16 cellular contexts compared by ENCODE assay signal in genomic region chr15:55673287-55673686, GRCh38.
DNase-seq lines count a peak whose midpoint lies in the region; ATAC-seq and TF ChIP-seq lines count a peak whose summit lies in the region.
"Had no signal": no experiment of that assay in that cellular context is flagged by ENCODE, and none has a peak within 500 bp of the region (broad histone marks: within the 10 kb centered on the region; RNA-seq: fewer than 3 reads in every experiment).

No MANE protein-coding gene starts in this region.

- TF ChIP-seq POLR2A in upper lobe of left lung (IDR thresholded peaks at IDR 0.05), result no peak

- H3F3A ChIP-seq in neural progenitor cell (ENCODE audit: low read depth), result peaks cover 42% of the 10 kb centered on the region

- no peak for TF ChIP-seq CTCF in endodermal cell (conservative IDR thresholded peaks at IDR 0.05)
- TF ChIP-seq CTCF in neural progenitor cell (IDR thresholded peaks at IDR 0.05), result no peak
- TF ChIP-seq CTCF in upper lobe of left lung (IDR thresholded peaks at IDR 0.05), result no peak

- no peak overlapping the region for H3K4me2 ChIP-seq in neural progenitor cell
- H3K4me2 ChIP-seq: BLaER1 had no signal

- H3K27me3 ChIP-seq in endodermal cell (ENCODE audit: control insufficient read depth, insufficient read depth, low read length, poor library complexity, severe bottlenecking) (no peaks in the 10 kb centered on the region), neural progenitor cell (no peaks in the 10 kb centered on the region), upper lobe of left lung (no peaks in the 10 kb centered on the region)
- H3K27me3 ChIP-seq: BLaER1 had no signal

- no peak overlapping the region for H2AFZ ChIP-seq in neural progenitor cell (replicated peaks)
- H2AFZ ChIP-seq: GM23248 had no signal

- WGBS in endodermal cell (ENCODE audit: insufficient coverage in 1 of 2, insufficient read length in 1 of 2), 2 experiments, result 90 to 97% methylated on average over 10 of the region's 10 CpGs
- WGBS in upper lobe of left lung, 2 donors, result 91 to 93% methylated on average over 10 of the region's 10 CpGs

- peaks cover 43% of the 10 kb centered on the region for H3K27me3 Mint-ChIP-seq in activated CD4-positive, alpha-beta T cell treated with anti-CD3 and anti-CD28 coated beads, Interleukin-2, amount 10 ng/mL, durations not matched to agents 24 days and 14 days
- H3K27me3 Mint-ChIP-seq in endodermal cell (ENCODE audit: insufficient read depth) (peaks cover 4% of the 10 kb centered on the region), neural progenitor cell (ENCODE audit: insufficient read depth, low read depth) (no peaks in the 10 kb centered on the region)
- peaks cover 18% of the 10 kb centered on the region for H3K27me3 Mint-ChIP-seq in activated T-cell treated with anti-CD3 and anti-CD28 coated beads, Interleukin-2, amount 50 U/mL, for 24 hours

- TF ChIP-seq EP300 in upper lobe of left lung (IDR thresholded peaks at IDR 0.05), result no peak

- H3K4me1 ChIP-seq in endodermal cell (ENCODE audit: control insufficient read depth, insufficient read depth, low read length) (no peaks in the 10 kb centered on the region), neural progenitor cell (peaks cover 57% of the 10 kb centered on the region), upper lobe of left lung (no peaks in the 10 kb centered on the region)
- H3K4me1 ChIP-seq: BLaER1 had no signal

- H3K27ac ChIP-seq in endodermal cell (ENCODE audit: low read depth, low read length), result no peak overlapping the region
- no peak overlapping the region for H3K27ac ChIP-seq in neural progenitor cell
- no peak overlapping the region for H3K27ac ChIP-seq in upper lobe of left lung
- H3K27ac ChIP-seq: BLaER1, GM23248 had no signal

- intact Hi-C loops in activated CD4-positive, alpha-beta T cell treated with anti-CD3 and anti-CD28 coated beads, Interleukin-2, amount 10 ng/mL, durations not matched to agents 24 days and 14 days (cut with micrococcal nuclease), result no loop called here

- peaks cover 65% of the 10 kb centered on the region for H3K79me2 ChIP-seq in neural progenitor cell (ENCODE audit: low read depth)

- H3K9ac ChIP-seq in endodermal cell (ENCODE audit: extremely low read depth, low read length, poor library complexity, severe bottlenecking) (no peak overlapping the region), neural progenitor cell (no peak overlapping the region)
- H3K9ac ChIP-seq: BLaER1, GM23248 had no signal

- H3K4me3 ChIP-seq in endodermal cell (ENCODE audit: low read length), result no peak overlapping the region
- no peak overlapping the region for H3K4me3 ChIP-seq in neural progenitor cell
- no peak overlapping the region for H3K4me3 ChIP-seq in upper lobe of left lung
- H3K4me3 ChIP-seq: BLaER1, GM23248 had no signal

- H3K36me3 Mint-ChIP-seq in activated CD4-positive, alpha-beta T cell treated with anti-CD3 and anti-CD28 coated beads, Interleukin-2, amount 10 ng/mL, durations not matched to agents 24 days and 14 days (ENCODE audit: low read depth), result no peaks in the 10 kb centered on the region
- H3K36me3 Mint-ChIP-seq in endodermal cell (ENCODE audit: low read depth) (no peaks in the 10 kb centered on the region), neural progenitor cell (peaks cover 24% of the 10 kb centered on the region)
- no peaks in the 10 kb centered on the region for H3K36me3 Mint-ChIP-seq in activated T-cell treated with anti-CD3 and anti-CD28 coated beads, Interleukin-2, amount 50 U/mL, for 24 hours (ENCODE audit: low read depth)
- H3K36me3 Mint-ChIP-seq: CD14-positive monocyte; CD4-positive, alpha-beta memory T cell had no signal

- H3K9me3 ChIP-seq in endodermal cell (ENCODE audit: control insufficient read depth, low read length), result no peaks in the 10 kb centered on the region
- H3K9me3 ChIP-seq in neural progenitor cell (ENCODE audit: low read depth), result no peaks in the 10 kb centered on the region
- H3K9me3 ChIP-seq in upper lobe of left lung, result no peaks in the 10 kb centered on the region
- H3K9me3 ChIP-seq: BLaER1 had no signal

- peak; percentile 43 for DNase-seq in activated CD4-positive, alpha-beta T cell treated with anti-CD3 and anti-CD28 coated beads, Interleukin-2, amount 10 ng/mL, durations not matched to agents 24 days and 14 days
- DNase-seq in activated CD4-positive, alpha-beta T cell treated with anti-CD3 and anti-CD28 coated beads, Interleukin-2, amount 50 U/mL, for 48 hours, result no peak
- peak; percentile 55 for DNase-seq in endodermal cell
- no peak for DNase-seq in neural progenitor cell (ENCODE audit: low spot score)
- no peak for DNase-seq in upper lobe of left lung
- no peak for DNase-seq in activated T-cell treated with anti-CD3 and anti-CD28 coated beads, Interleukin-2, amount 50 U/mL, for 24 hours
- DNase-seq in NCI-H1436 (lab: John Stamatoyannopoulos, UW), result no peak
- DNase-seq: 8988T; CD4-positive, alpha-beta memory T cell; DMS153; DMS79; GDM1; GM23248; HCEC 1CT had no signal

- no peaks in the 10 kb centered on the region for H3K36me3 ChIP-seq in endodermal cell (ENCODE audit: control insufficient read depth, insufficient read depth, low read length)
- peaks cover 47% of the 10 kb centered on the region for H3K36me3 ChIP-seq in neural progenitor cell
- H3K36me3 ChIP-seq in upper lobe of left lung, result no peaks in the 10 kb centered on the region
- H3K36me3 ChIP-seq: BLaER1 had no signal

- H3K4me1 Mint-ChIP-seq in activated CD4-positive, alpha-beta T cell treated with anti-CD3 and anti-CD28 coated beads, Interleukin-2, amount 10 ng/mL, durations not matched to agents 24 days and 14 days, result no peaks in the 10 kb centered on the region
- peaks cover 9% of the 10 kb centered on the region for H3K4me1 Mint-ChIP-seq in endodermal cell
- peaks cover 89% of the 10 kb centered on the region for H3K4me1 Mint-ChIP-seq in neural progenitor cell
- no peaks in the 10 kb centered on the region for H3K4me1 Mint-ChIP-seq in activated T-cell treated with anti-CD3 and anti-CD28 coated beads, Interleukin-2, amount 50 U/mL, for 24 hours (ENCODE audit: low read depth)
- H3K4me1 Mint-ChIP-seq: CD14-positive monocyte; CD4-positive, alpha-beta memory T cell had no signal

- H3K27ac Mint-ChIP-seq in activated CD4-positive, alpha-beta T cell treated with anti-CD3 and anti-CD28 coated beads, Interleukin-2, amount 10 ng/mL, durations not matched to agents 24 days and 14 days, result no peak overlapping the region
- no peak overlapping the region for H3K27ac Mint-ChIP-seq in endodermal cell
- H3K27ac Mint-ChIP-seq in neural progenitor cell, result peak overlapping the region; percentile 88
- no peak overlapping the region for H3K27ac Mint-ChIP-seq in activated T-cell treated with anti-CD3 and anti-CD28 coated beads, Interleukin-2, amount 50 U/mL, for 24 hours
- H3K27ac Mint-ChIP-seq: CD14-positive monocyte; CD4-positive, alpha-beta memory T cell had no signal

- peaks cover 59% of the 10 kb centered on the region for H4K20me1 ChIP-seq in neural progenitor cell (ENCODE audit: low read depth)
- H4K20me1 ChIP-seq: BLaER1 had no signal

- no peak overlapping the region for H3K4me3 Mint-ChIP-seq in activated CD4-positive, alpha-beta T cell treated with anti-CD3 and anti-CD28 coated beads, Interleukin-2, amount 10 ng/mL, durations not matched to agents 24 days and 14 days
- H3K4me3 Mint-ChIP-seq in endodermal cell, result no peak overlapping the region
- no peak overlapping the region for H3K4me3 Mint-ChIP-seq in neural progenitor cell
- H3K4me3 Mint-ChIP-seq in activated T-cell treated with anti-CD3 and anti-CD28 coated beads, Interleukin-2, amount 50 U/mL, for 24 hours, result no peak overlapping the region
- H3K4me3 Mint-ChIP-seq: CD14-positive monocyte; CD4-positive, alpha-beta memory T cell had no signal

- no peak for ATAC-seq in upper lobe of left lung (ENCODE audit: low FRiP score in 2 of 2)

- H3K9me3 Mint-ChIP-seq in activated CD4-positive, alpha-beta T cell treated with anti-CD3 and anti-CD28 coated beads, Interleukin-2, amount 10 ng/mL, durations not matched to agents 24 days and 14 days, result no peaks in the 10 kb centered on the region
- H3K9me3 Mint-ChIP-seq in endodermal cell (no peaks in the 10 kb centered on the region), neural progenitor cell (no peaks in the 10 kb centered on the region)
- H3K9me3 Mint-ChIP-seq in activated T-cell treated with anti-CD3 and anti-CD28 coated beads, Interleukin-2, amount 50 U/mL, for 24 hours, result no peaks in the 10 kb centered on the region
- H3K9me3 Mint-ChIP-seq: CD14-positive monocyte; CD4-positive, alpha-beta memory T cell had no signal

Comparison
In these comparisons a context has a peak if more than half of its experiments do, and no peak if none do; other contexts are left out.
1. DNase-seq: peak in activated CD4-positive, alpha-beta T cell treated with anti-CD3 and anti-CD28 coated beads, Interleukin-2, amount 10 ng/mL, durations not matched to agents 24 days and 14 days (single experiment) and endodermal cell (single experiment); none in activated CD4-positive, alpha-beta T cell treated with anti-CD3 and anti-CD28 coated beads, Interleukin-2, amount 50 U/mL, for 48 hours (0 of 2), neural progenitor cell (single experiment), upper lobe of left lung (0 of 2), activated T-cell treated with anti-CD3 and anti-CD28 coated beads, Interleukin-2, amount 50 U/mL, for 24 hours (single experiment) and NCI-H1436 (single experiment).